9 cellular contexts compared by ENCODE assay signal in genomic region chr10:95467162-95467599, GRCh38.
DNase-seq lines count a peak whose midpoint lies in the region; ATAC-seq, FAIRE-seq and TF ChIP-seq lines count a peak whose summit lies in the region.
"Had no signal": no experiment of that assay in that cellular context is flagged by ENCODE, and none has a peak within 500 bp of the region (broad histone marks: within the 10 kb centered on the region; RNA-seq: fewer than 3 reads in every experiment).

No MANE protein-coding gene starts in this region.

- no peak for TF ChIP-seq CTCF in ascending aorta (IDR thresholded peaks at IDR 0.05)

- DNase-seq in KBM-7 (peak; percentile 55), ascending aorta (ENCODE audit: low spot score in 2 of 2) (peak in 1 of 2 donors; percentile 82), iPS DF 6.9 (ENCODE audit: low read depth, low spot score) (peak; percentile 41), small intestine (peak; percentile 55), NCI-H2171 treated with DMSO at 0.1 percent for 48 hours (lab: John Stamatoyannopoulos, UW) (no peak)
- no peak for DNase-seq in stimulated activated naive CD8-positive, alpha-beta T cell treated with anti-CD3 and anti-CD28 coated beads, Interleukin-15, Interleukin-2, amounts not matched to agents 100 U/mL and 50 U/mL, for 24 hours
- DNase-seq: activated CD4-positive, alpha-beta T cell treated with anti-CD3 and anti-CD28 coated beads, Interleukin-2, amount 50 U/mL, for 48 hours had no signal

- H3K4me3 ChIP-seq in ascending aorta (no peak overlapping the region), iPS DF 6.9 (ENCODE audit: low read length) (no peak overlapping the region), small intestine (ENCODE audit: low read depth in 1 of 2, low read length in 2 of 2) (no peak overlapping the region)

- H3K4me1 ChIP-seq in ascending aorta (peaks cover 12 to 93% of the 10 kb centered on the region in 2 donors), iPS DF 6.9 (ENCODE audit: control insufficient read depth, insufficient read depth, low read length) (peaks cover 5% of the 10 kb centered on the region; the same call in 1 of the 2 replicates), small intestine (ENCODE audit: control insufficient read depth in 2 of 2, insufficient read depth in 1 of 2, low read depth in 1 of 2, low read length in 1 of 2) (no peaks in the 10 kb centered on the region)

- H3K27ac ChIP-seq in ascending aorta = peak overlapping the region; percentile 93 to 95
- H3K27ac ChIP-seq in iPS DF 6.9 (ENCODE audit: low read length) = no peak overlapping the region
- H3K27ac ChIP-seq in small intestine (ENCODE audit: low read depth in 1 of 2, low read length in 1 of 2) = peak overlapping the region in 1 of 2 donors; percentile 24
- H3K27ac ChIP-seq: KMS-11 had no signal

- intact Hi-C loops in ascending aorta (cut with DNase I) = no loop called here

- H3K36me3 ChIP-seq in ascending aorta (peaks cover 7 to 14% of the 10 kb centered on the region in 2 donors), iPS DF 6.9 (ENCODE audit: control insufficient read depth, insufficient read depth, low read length) (no peaks in the 10 kb centered on the region), small intestine (ENCODE audit: control insufficient read depth in 2 of 2, insufficient read depth in 2 of 2, low read length in 2 of 2) (no peaks in the 10 kb centered on the region)

- H3K9me3 ChIP-seq in ascending aorta (no peaks in the 10 kb centered on the region), iPS DF 6.9 (ENCODE audit: control insufficient read depth, insufficient read depth, low read length) (no peaks in the 10 kb centered on the region), small intestine (ENCODE audit: control insufficient read depth, low read depth) (no peaks in the 10 kb centered on the region)

- no CpG with 5 or more reads among the region's 5 CpGs for WGBS in iPS DF 6.9 (ENCODE audit: insufficient coverage, insufficient read length)
- 7 to 32% (median 9%) methylated on average over 5 of the region's 5 CpGs for WGBS in small intestine, 3 donors

- no peak for ATAC-seq in HG03135 (IDR thresholded peaks at IDR 0.05; ENCODE audit: unreplicated experiment)
- no peak for ATAC-seq in stimulated activated naive CD8-positive, alpha-beta T cell treated with anti-CD3 and anti-CD28 coated beads, Interleukin-15, Interleukin-2, amounts not matched to agents 100 U/mL and 50 U/mL, for 24 hours

- FAIRE-seq in small intestine (lab: Jason Lieb, UNC) = no peak

- in situ Hi-C loops in KBM-7 (cut with MboI; ENCODE audit: low pct_unique_long_range_greater_than_20kb, low sequenced_read_pairs) = no loop called here

- no peaks in the 10 kb centered on the region for H3K27me3 ChIP-seq in ascending aorta
- no peaks in the 10 kb centered on the region for H3K27me3 ChIP-seq in iPS DF 6.9 (ENCODE audit: control insufficient read depth, insufficient read depth, low read length)
- no peaks in the 10 kb centered on the region for H3K27me3 ChIP-seq in small intestine (ENCODE audit: control insufficient read depth in 2 of 2, insufficient read depth in 2 of 2, low read length in 2 of 2)

Comparison
In these comparisons a context has a peak if more than half of its experiments do, and no peak if none do; other contexts are left out.
1. DNase-seq: peak in KBM-7 (single experiment), iPS DF 6.9 (single experiment) and small intestine (single experiment); none in stimulated activated naive CD8-positive, alpha-beta T cell treated with anti-CD3 and anti-CD28 coated beads, Interleukin-15, Interleukin-2, amounts not matched to agents 100 U/mL and 50 U/mL, for 24 hours (single experiment) and NCI-H2171 treated with DMSO at 0.1 percent for 48 hours (single experiment).